ENCODE assay signal across 10 cellular contexts in the genomic region with DNA sequence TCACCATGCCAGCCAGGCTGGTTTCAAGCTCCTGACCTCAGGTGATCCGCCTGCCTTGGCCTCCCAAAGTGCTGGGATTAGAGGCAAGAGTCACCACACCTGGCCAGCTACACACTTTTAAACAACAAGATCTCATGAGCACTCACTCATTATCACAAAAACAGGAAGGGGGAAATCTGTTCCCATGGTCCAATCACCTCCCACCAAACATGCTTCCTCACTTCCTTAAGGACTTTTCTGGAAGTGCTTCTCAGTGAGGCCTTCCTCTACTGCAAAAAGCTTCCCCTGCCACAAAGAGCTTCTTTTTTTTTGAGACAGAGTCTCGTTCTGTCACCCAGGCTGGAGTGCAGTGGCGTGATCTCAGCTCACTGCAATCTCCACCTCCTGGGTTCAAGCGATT. TPM values are rescaled to one million over a fixed set of nuclear protein-coding genes. Genes with fewer than 3 reads are reported as not detected.
"Had no signal": no experiment of that assay in that cellular context is flagged by ENCODE, and none has a peak within 500 bp of the region (broad histone marks: within the 10 kb centered on the region; RNA-seq: fewer than 3 reads in every experiment).

No MANE protein-coding gene starts in this region.

RNA-seq across cellular contexts. Expression of a gene that starts 3.1 kb away (rescaled TPM):
- total RNA-seq: activated CD4-positive, alpha-beta memory T cell treated with anti-CD3 and anti-CD28 coated beads for 36 hours; activated naive CD8-positive, alpha-beta T cell treated with anti-CD3 and anti-CD28 coated beads, Interleukin-2, amount 10 ng/mL, durations not matched to agents 7 days and 5 days; activated T-cell treated with anti-CD3 and anti-CD28 coated beads, Interleukin-2, amount 50 U/mL, for 4 hours; ascending aorta; body of pancreas; breast epithelium; PC-3; Peyer's patch; SK-MEL-5; T-cell had no signal
